ENCODE assay signal across 19 cellular contexts in genomic region chr12:96982671-96983070, GRCh38.
DNase-seq lines count a peak whose midpoint lies in the region; ATAC-seq, FAIRE-seq and TF ChIP-seq lines count a peak whose summit lies in the region.
"Had no signal": no experiment of that assay in that cellular context is flagged by ENCODE, and none has a peak within 500 bp of the region (broad histone marks: within the 10 kb centered on the region; RNA-seq: fewer than 3 reads in every experiment).

No MANE protein-coding gene starts in this region.

- no peak for TF ChIP-seq RAD21 in HepG2 (CRISPR knock-in tag; IDR thresholded peaks at IDR 0.05)

- ATAC-seq in HepG2 (no peak), right lobe of liver (no peak), GM18867 (IDR thresholded peaks at IDR 0.05; ENCODE audit: unreplicated experiment) (no peak)

- H3K79me2 ChIP-seq in HepG2 (ENCODE audit: insufficient read depth, low read length): no peaks in the 10 kb centered on the region
- H3K79me2 ChIP-seq in astrocyte (ENCODE audit: insufficient read depth, low read length): no peaks in the 10 kb centered on the region

- no peaks in the 10 kb centered on the region for H3K4me1 ChIP-seq in HepG2 (ENCODE audit: insufficient read depth, low read length)
- H3K4me1 ChIP-seq in right lobe of liver: peaks cover 0 to 7% (median 3%) of the 10 kb centered on the region in 4 donors
- H3K4me1 ChIP-seq in astrocyte (ENCODE audit: insufficient read depth, low read length): peaks cover 24% of the 10 kb centered on the region
- H3K4me1 ChIP-seq in esophagus muscularis mucosa: peaks cover 5 to 22% (median 19%) of the 10 kb centered on the region in 4 donors
- H3K4me1 ChIP-seq: BLaER1 treated with 17β-estradiol and CSF1 and Interleukin-3, amounts not matched to agents 10 nM and 100 nM had no signal

- H3K27me3 Mint-ChIP-seq in astrocyte (ENCODE audit: low read depth, unreplicated experiment): peaks cover 11% of the 10 kb centered on the region

- in situ Hi-C loops in HepG2 (cut with HindIII; ENCODE audit: extremely low pct_ligation_motif_present, low pct_unique_long_range_greater_than_20kb): loop anchor here (10.0 to 25.0 kb wide), 4 partner anchors 322 to 1405 kb away; no protein-coding TSS in a partner anchor

- no TSS peak for BruUV-seq in HepG2 (replicated peaks; lab: Mats Ljungman, UMichigan)

- TF ChIP-seq EP300 in HepG2 (IDR thresholded peaks at IDR 0.05; ENCODE audit: low read depth in 2 of 2, low read length in 2 of 2) (no peak), HepG2 (CRISPR knock-in tag; IDR thresholded peaks at IDR 0.05; ENCODE audit: borderline replicate concordance) (no peak), esophagus muscularis mucosa (IDR thresholded peaks at IDR 0.05) (no peak)

- no peaks in the 10 kb centered on the region for H3K9me3 ChIP-seq in HepG2 (ENCODE audit: low read length)
- no peaks in the 10 kb centered on the region for H3K9me3 ChIP-seq in right lobe of liver
- H3K9me3 ChIP-seq in astrocyte (ENCODE audit: insufficient read depth, low read depth, low read length): no peaks in the 10 kb centered on the region
- no peaks in the 10 kb centered on the region for H3K9me3 ChIP-seq in esophagus muscularis mucosa
- H3K9me3 ChIP-seq: BLaER1 treated with 17β-estradiol and CSF1 and Interleukin-3, amounts not matched to agents 10 nM and 100 nM had no signal

- H3K4me2 ChIP-seq in HepG2 (ENCODE audit: low read depth, low read length) (no peak overlapping the region), astrocyte (ENCODE audit: low read length) (no peak overlapping the region)
- H3K4me2 ChIP-seq: BLaER1 treated with 17β-estradiol and CSF1 and Interleukin-3, amounts not matched to agents 10 nM and 100 nM had no signal

- H3K27ac ChIP-seq in HepG2 (ENCODE audit: extremely low read length, insufficient read depth, low read length): no peak overlapping the region
- no peak overlapping the region for H3K27ac ChIP-seq in right lobe of liver
- no peak overlapping the region for H3K27ac ChIP-seq in astrocyte (ENCODE audit: low read depth, low read length)
- H3K27ac ChIP-seq in esophagus muscularis mucosa (replicated peaks in 1 of 4): no peak overlapping the region
- H3K27ac ChIP-seq: BLaER1 treated with 17β-estradiol and CSF1 and Interleukin-3, amounts not matched to agents 10 nM and 100 nM had no signal

- FAIRE-seq in HepG2 (lab: Jason Lieb, UNC): no peak
- FAIRE-seq in astrocyte (lab: Jason Lieb, UNC): no peak
- FAIRE-seq: G401.6, GM12891, HTR-8/SVneo had no signal

- H4K20me1 ChIP-seq in HepG2 (ENCODE audit: insufficient read depth, low read length) (no peaks in the 10 kb centered on the region), astrocyte (ENCODE audit: insufficient read depth, low read length) (no peaks in the 10 kb centered on the region)
- H4K20me1 ChIP-seq: BLaER1 treated with 17β-estradiol and CSF1 and Interleukin-3, amounts not matched to agents 10 nM and 100 nM had no signal

- POLR2A ChIA-PET in HepG2 (lab: Yijun Ruan, JAX): no interaction called here

- no peaks in the 10 kb centered on the region for H3K9me3 Mint-ChIP-seq in astrocyte (ENCODE audit: unreplicated experiment)
- H3K9me3 Mint-ChIP-seq: CD4-positive, CD25-positive, alpha-beta regulatory T cell; HFFc6 had no signal

- intact Hi-C loops in HepG2 (cut with micrococcal nuclease; ENCODE audit: unreplicated experiment): no loop called here
- intact Hi-C loops in right lobe of liver (cut with DNase I): no loop called here
- intact Hi-C loops in esophagus muscularis mucosa (cut with DNase I): loop anchor here (10.0 kb wide), 1 partner anchor 1392 kb away; no protein-coding TSS in a partner anchor

- TF ChIP-seq POLR2A in HepG2 (IDR thresholded peaks at IDR 0.05; ENCODE audit: insufficient read depth in 1 of 2, low read depth in 2 of 2, low read length in 2 of 2) (no peak), right lobe of liver (IDR thresholded peaks at IDR 0.05) (no peak), esophagus muscularis mucosa (IDR thresholded peaks at IDR 0.05; ENCODE audit: low read depth) (no peak)

- no peak for TF ChIP-seq CTCF in HepG2 (CRISPR knock-in tag; IDR thresholded peaks at IDR 0.05)
- TF ChIP-seq CTCF in right lobe of liver (IDR thresholded peaks at IDR 0.05): no peak
- no peak for TF ChIP-seq CTCF in astrocyte (IDR thresholded peaks at IDR 0.05; ENCODE audit: insufficient read depth, low read depth, low read length)
- TF ChIP-seq CTCF in esophagus muscularis mucosa (IDR thresholded peaks at IDR 0.05): no peak

- H3K4me3 ChIP-seq in HepG2 (replicated peaks in 1 of 3; ENCODE audit: insufficient read depth in 1 of 3, low read depth in 2 of 3, low read length in 3 of 3) (no peak overlapping the region), right lobe of liver (no peak overlapping the region), astrocyte (ENCODE audit: insufficient read depth, low read depth, low read length) (no peak overlapping the region), esophagus muscularis mucosa (no peak overlapping the region)
- H3K4me3 ChIP-seq: BLaER1 treated with 17β-estradiol and CSF1 and Interleukin-3, amounts not matched to agents 10 nM and 100 nM had no signal

- H3K27me3 ChIP-seq in HepG2 (ENCODE audit: control insufficient read depth in 1 of 2, insufficient read depth in 2 of 2, low read length in 2 of 2) (peaks cover 1 to 10% of the 10 kb centered on the region in 2 experiments; a peak in 2 of 5 replicates), right lobe of liver (peaks cover 0 to 3% of the 10 kb centered on the region in 2 donors), astrocyte (ENCODE audit: insufficient read depth, low read length) (peaks cover 3% of the 10 kb centered on the region), esophagus muscularis mucosa (peaks cover 0 to 12% (median 0%) of the 10 kb centered on the region in 4 donors)
- H3K27me3 ChIP-seq: BLaER1 treated with 17β-estradiol and CSF1 and Interleukin-3, amounts not matched to agents 10 nM and 100 nM had no signal

- 31% methylated on average over 3 of the region's 4 CpGs for WGBS in HepG2 (ENCODE audit: low lambda C conversion rate)
- WGBS in right lobe of liver (ENCODE audit: insufficient coverage, low coverage, low lambda C conversion rate, missing lambda C conversion rate): 56% methylated on average over 4 of the region's 4 CpGs
- 100% methylated on average over 4 of the region's 4 CpGs for WGBS in esophagus muscularis mucosa

- no peak for DNase-seq in HepG2 (ENCODE audit: low spot score)
- no peak for DNase-seq in right lobe of liver
- no peak for DNase-seq in astrocyte (ENCODE audit: low read depth)
- peak; percentile 45 for DNase-seq in esophagus muscularis mucosa (ENCODE audit: extremely low spot score)
- no peak for DNase-seq in DMS153 (lab: John Stamatoyannopoulos, UW)
- no peak for DNase-seq in NCI-H774 (lab: John Stamatoyannopoulos, UW)
- DNase-seq: 8988T; Calu3; CD4-positive, CD25-positive, alpha-beta regulatory T cell; DMS 273 treated with DMSO at 0.1 percent for 48 hours; DMS79; EL; HCEC 1CT; HFFc6 had no signal

- peaks cover 18% of the 10 kb centered on the region for H3K4me1 Mint-ChIP-seq in astrocyte (ENCODE audit: low read depth, unreplicated experiment)

- no peak overlapping the region for H2AFZ ChIP-seq in HepG2 (ENCODE audit: low read length)
- H2AFZ ChIP-seq in astrocyte (ENCODE audit: low read depth, low read length): no peak overlapping the region

- peak overlapping the region; percentile 63 for H3K27ac Mint-ChIP-seq in astrocyte (ENCODE audit: unreplicated experiment)
- H3K27ac Mint-ChIP-seq: CD4-positive, CD25-positive, alpha-beta regulatory T cell; HFFc6 had no signal

- H3K36me3 ChIP-seq in HepG2 (replicated peaks in 1 of 2; ENCODE audit: control insufficient read depth in 1 of 2, insufficient read depth in 2 of 2, low read length in 2 of 2) (no peaks in the 10 kb centered on the region), right lobe of liver (no peaks in the 10 kb centered on the region), astrocyte (ENCODE audit: insufficient read depth, low read length) (no peaks in the 10 kb centered on the region), esophagus muscularis mucosa (no peaks in the 10 kb centered on the region)
- H3K36me3 ChIP-seq: BLaER1 treated with 17β-estradiol and CSF1 and Interleukin-3, amounts not matched to agents 10 nM and 100 nM had no signal

- H3K9ac ChIP-seq in HepG2 (ENCODE audit: insufficient read depth, low read depth, low read length) (no peak overlapping the region), astrocyte (ENCODE audit: low read length) (no peak overlapping the region)
- H3K9ac ChIP-seq: BLaER1 treated with 17β-estradiol and CSF1 and Interleukin-3, amounts not matched to agents 10 nM and 100 nM had no signal

- no peak overlapping the region for H3K4me3 Mint-ChIP-seq in astrocyte (ENCODE audit: unreplicated experiment)
- H3K4me3 Mint-ChIP-seq: CD4-positive, CD25-positive, alpha-beta regulatory T cell; HFFc6 had no signal

- H3K36me3 Mint-ChIP-seq in astrocyte (ENCODE audit: low read depth, unreplicated experiment): no peaks in the 10 kb centered on the region
- H3K36me3 Mint-ChIP-seq: CD4-positive, CD25-positive, alpha-beta regulatory T cell had no signal

- CTCF ChIA-PET in HepG2 (lab: Yijun Ruan, JAX; ENCODE audit: low intra/inter-chr PET ratio, low total read pairs): no interaction called here

TF ChIP-seq in HepG2, 621 proteins besides CTCF, POLR2A, EP300 and RAD21:
- no peak for TF ChIP-seq ZFX (CRISPR knock-in tag; IDR thresholded peaks at IDR 0.05; ENCODE audit: low read depth)
- TF ChIP-seq CEBPB (IDR thresholded peaks at IDR 0.05; ENCODE audit: borderline replicate concordance, low read depth, low read length): peak; percentile 49; the same call in 1 of the 2 replicates
